ENCODE assay signal across 25 cellular contexts in the genomic region with DNA sequence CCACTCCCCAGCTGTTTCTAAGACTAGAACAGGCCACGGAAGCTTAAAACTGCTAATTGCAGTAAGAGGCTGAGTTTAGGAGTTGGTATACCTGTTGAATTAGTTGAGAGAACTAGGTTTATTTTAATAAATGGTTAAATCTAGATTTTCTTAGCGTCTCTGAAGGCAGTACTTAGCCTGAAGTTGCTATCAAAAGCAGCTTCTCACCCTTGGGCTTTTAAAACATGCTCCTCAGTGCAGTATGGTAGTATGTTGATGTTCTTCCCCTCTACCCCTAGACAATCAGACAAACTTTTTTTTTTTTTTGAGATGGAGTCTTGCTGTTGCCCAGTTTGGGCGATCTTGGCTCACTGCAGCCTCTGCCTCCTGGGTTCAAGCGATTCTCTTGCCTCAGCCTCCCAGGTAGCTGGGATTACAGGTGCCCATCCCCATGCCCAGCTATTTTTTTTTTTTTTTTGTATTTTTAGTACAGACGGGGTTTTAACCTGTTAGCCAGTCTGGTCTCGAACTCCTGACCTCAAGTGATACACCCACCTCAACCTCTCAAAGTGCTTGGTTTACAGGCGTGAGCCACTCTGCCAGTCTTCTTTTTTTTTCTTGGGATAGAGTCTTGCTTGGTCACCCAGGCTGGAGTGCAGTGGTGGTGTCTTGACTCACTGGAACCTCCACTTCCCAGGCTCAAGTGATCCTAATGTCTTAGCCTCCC. TPM values are rescaled to one million over a fixed set of nuclear protein-coding genes. Genes with fewer than 3 reads are reported as not detected.
DNase-seq lines count a peak whose midpoint lies in the region; ATAC-seq and TF ChIP-seq lines count a peak whose summit lies in the region.
"Had no signal": no experiment of that assay in that cellular context is flagged by ENCODE, and none has a peak within 500 bp of the region (broad histone marks: within the 10 kb centered on the region; RNA-seq: fewer than 3 reads in every experiment).

No MANE protein-coding gene starts in this region.

- no peak overlapping the region for H3K4me3 ChIP-seq in neutrophil (ENCODE audit: low read depth in 1 of 2, low read length in 1 of 2)
- H3K4me3 ChIP-seq: body of pancreas, colonic mucosa, upper lobe of right lung had no signal

- no peak for DNase-seq in activated CD4-positive, alpha-beta memory T cell treated with anti-CD3 and anti-CD28 coated beads for 36 hours
- no peak for DNase-seq in activated CD4-positive, alpha-beta memory T cell treated with anti-CD3 and anti-CD28 coated beads, Interleukin-2, amount 10 ng/mL, durations not matched to agents 7 days and 5 days
- DNase-seq in central memory CD8-positive, alpha-beta T cell (ENCODE audit: low spot score in 2 of 2): no peak
- DNase-seq in AG20443 (ENCODE audit: low spot score): no peak
- DNase-seq in NCI-H345 treated with DMSO at 0.1 percent for 48 hours (lab: John Stamatoyannopoulos, UW; ENCODE audit: unreplicated experiment): no peak
- no peak for DNase-seq in NCI-H1436 treated with DMSO at 0.1 percent for 48 hours (lab: John Stamatoyannopoulos, UW)
- DNase-seq: 8988T; activated CD4-positive, alpha-beta T cell treated with anti-CD3 and anti-CD28 coated beads for 48 hours; activated T-cell treated with anti-CD3 and anti-CD28 coated beads, Interleukin-2, amount 50 U/mL, for 4 hours; BE2C; body of pancreas; colonic mucosa; HCEC 1CT; NCI-H146; NCI-H2171; OCI-M1; SHP77; small intestine; stimulated activated CD4-positive, alpha-beta T cell treated with anti-CD3 and anti-CD28 coated beads, Interleukin-4, amount 100 ng/mL, for 1 hour; SW 1271; upper lobe of right lung had no signal

- CTCF ChIA-PET in activated CD4-positive, alpha-beta memory T cell treated with anti-CD3 and anti-CD28 coated beads for 36 hours (lab: Charles Lee): no interaction called here
- CTCF ChIA-PET in activated CD4-positive, alpha-beta memory T cell treated with anti-CD3 and anti-CD28 coated beads, Interleukin-2, amount 10 ng/mL, durations not matched to agents 7 days and 5 days (lab: Charles Lee): interaction anchor here (0.6 kb wide), 1 partner anchor 45 kb away, joined by 4 read pairs; no protein-coding TSS in a partner anchor

- intact Hi-C loops in activated CD4-positive, alpha-beta memory T cell treated with anti-CD3 and anti-CD28 coated beads for 36 hours (cut with micrococcal nuclease): no loop called here

- no peaks in the 10 kb centered on the region for H3K27me3 Mint-ChIP-seq in activated CD4-positive, alpha-beta memory T cell treated with anti-CD3 and anti-CD28 coated beads for 36 hours
- H3K27me3 Mint-ChIP-seq in activated CD4-positive, alpha-beta memory T cell treated with anti-CD3 and anti-CD28 coated beads, Interleukin-2, amount 10 ng/mL, durations not matched to agents 7 days and 5 days: no peaks in the 10 kb centered on the region
- H3K27me3 Mint-ChIP-seq in IgD-negative memory B cell: no peaks in the 10 kb centered on the region
- H3K27me3 Mint-ChIP-seq in central memory CD8-positive, alpha-beta T cell: no peaks in the 10 kb centered on the region

- H3K9me3 Mint-ChIP-seq in activated CD4-positive, alpha-beta memory T cell treated with anti-CD3 and anti-CD28 coated beads for 36 hours: no peaks in the 10 kb centered on the region
- no peaks in the 10 kb centered on the region for H3K9me3 Mint-ChIP-seq in activated CD4-positive, alpha-beta memory T cell treated with anti-CD3 and anti-CD28 coated beads, Interleukin-2, amount 10 ng/mL, durations not matched to agents 7 days and 5 days
- H3K9me3 Mint-ChIP-seq in IgD-negative memory B cell: no peaks in the 10 kb centered on the region
- H3K9me3 Mint-ChIP-seq in central memory CD8-positive, alpha-beta T cell: no peaks in the 10 kb centered on the region
- H3K9me3 Mint-ChIP-seq: activated T-cell treated with anti-CD3 and anti-CD28 coated beads, Interleukin-2, amount 50 U/mL, for 4 hours had no signal

- peak overlapping the region; percentile 22 for H3K27ac ChIP-seq in neutrophil
- H3K27ac ChIP-seq: body of pancreas, colonic mucosa, upper lobe of right lung had no signal

- no peaks in the 10 kb centered on the region for H3K27me3 ChIP-seq in neutrophil
- H3K27me3 ChIP-seq: BE2C, body of pancreas, colonic mucosa, upper lobe of right lung had no signal

- POLR2A ChIA-PET in activated CD4-positive, alpha-beta memory T cell treated with anti-CD3 and anti-CD28 coated beads for 36 hours (lab: Charles Lee): interaction anchor here (0.6 kb wide), 1 partner anchor 183 kb away, joined by 4 read pairs; no protein-coding TSS in a partner anchor
- POLR2A ChIA-PET in activated CD4-positive, alpha-beta memory T cell treated with anti-CD3 and anti-CD28 coated beads, Interleukin-2, amount 10 ng/mL, durations not matched to agents 7 days and 5 days (lab: Charles Lee): interaction anchor here (0.7 to 1.6 kb wide), 3 partner anchors 159 to 229 kb away, joined by 3 read pairs; partner anchors contain the start of gene SUSD6

- no peak overlapping the region for H3K4me3 Mint-ChIP-seq in activated CD4-positive, alpha-beta memory T cell treated with anti-CD3 and anti-CD28 coated beads for 36 hours
- no peak overlapping the region for H3K4me3 Mint-ChIP-seq in activated CD4-positive, alpha-beta memory T cell treated with anti-CD3 and anti-CD28 coated beads, Interleukin-2, amount 10 ng/mL, durations not matched to agents 7 days and 5 days
- H3K4me3 Mint-ChIP-seq in IgD-negative memory B cell: no peak overlapping the region
- H3K4me3 Mint-ChIP-seq in central memory CD8-positive, alpha-beta T cell: peak overlapping the region; percentile 13
- H3K4me3 Mint-ChIP-seq: activated T-cell treated with anti-CD3 and anti-CD28 coated beads, Interleukin-2, amount 50 U/mL, for 4 hours had no signal

- H3K9me3 ChIP-seq in neutrophil: no peaks in the 10 kb centered on the region
- H3K9me3 ChIP-seq: BE2C, body of pancreas, colonic mucosa, upper lobe of right lung had no signal

- H3K4me1 Mint-ChIP-seq in activated CD4-positive, alpha-beta memory T cell treated with anti-CD3 and anti-CD28 coated beads for 36 hours (ENCODE audit: low read depth): peaks cover 83% of the 10 kb centered on the region
- H3K4me1 Mint-ChIP-seq in activated CD4-positive, alpha-beta memory T cell treated with anti-CD3 and anti-CD28 coated beads, Interleukin-2, amount 10 ng/mL, durations not matched to agents 7 days and 5 days: peaks cover 77% of the 10 kb centered on the region
- H3K4me1 Mint-ChIP-seq in IgD-negative memory B cell: peaks cover 26 to 45% (median 34%) of the 10 kb centered on the region in 3 donors
- H3K4me1 Mint-ChIP-seq in central memory CD8-positive, alpha-beta T cell: peaks cover 68% of the 10 kb centered on the region

- H3K27ac Mint-ChIP-seq in activated CD4-positive, alpha-beta memory T cell treated with anti-CD3 and anti-CD28 coated beads for 36 hours: peak overlapping the region; percentile 4
- no peak overlapping the region for H3K27ac Mint-ChIP-seq in activated CD4-positive, alpha-beta memory T cell treated with anti-CD3 and anti-CD28 coated beads, Interleukin-2, amount 10 ng/mL, durations not matched to agents 7 days and 5 days
- peak overlapping the region in 2 of 3 donors; percentile 86 to 100 for H3K27ac Mint-ChIP-seq in IgD-negative memory B cell
- peak overlapping the region; percentile 46 for H3K27ac Mint-ChIP-seq in central memory CD8-positive, alpha-beta T cell (ENCODE audit: low read depth)

- ATAC-seq in central memory CD8-positive, alpha-beta T cell (replicated peaks; ENCODE audit: extremely low read depth, poor library complexity, severe bottlenecking): peak; percentile 25
- ATAC-seq: body of pancreas, left lobe of liver, upper lobe of right lung had no signal

- peaks cover 99% of the 10 kb centered on the region for H3K36me3 ChIP-seq in neutrophil

- no peak for TF ChIP-seq CTCF in neutrophil (IDR thresholded peaks at IDR 0.05)

- peaks cover 85% of the 10 kb centered on the region for H3K36me3 Mint-ChIP-seq in activated CD4-positive, alpha-beta memory T cell treated with anti-CD3 and anti-CD28 coated beads for 36 hours
- peaks cover 95% of the 10 kb centered on the region for H3K36me3 Mint-ChIP-seq in activated CD4-positive, alpha-beta memory T cell treated with anti-CD3 and anti-CD28 coated beads, Interleukin-2, amount 10 ng/mL, durations not matched to agents 7 days and 5 days (ENCODE audit: low read depth)
- peaks cover 8% of the 10 kb centered on the region for H3K36me3 Mint-ChIP-seq in IgD-negative memory B cell
- H3K36me3 Mint-ChIP-seq in central memory CD8-positive, alpha-beta T cell (ENCODE audit: insufficient read depth): peaks cover 91% of the 10 kb centered on the region

- peaks cover 3 to 11% of the 10 kb centered on the region in 2 experiments for H3K4me1 ChIP-seq in neutrophil (ENCODE audit: control insufficient read depth in 1 of 2, insufficient read depth in 1 of 2, low read depth in 1 of 2, low read length in 1 of 2)
- H3K4me1 ChIP-seq: BE2C had no signal

RNA-seq across cellular contexts. Expression of gene SRSF5, which starts 6.8 kb away (rescaled TPM):
- 100 to 1,000 TPM; 289 to 303 TPM for total RNA-seq in activated CD4-positive, alpha-beta memory T cell treated with anti-CD3 and anti-CD28 coated beads for 36 hours
- 100 to 1,000 TPM; 368 to 376 TPM for total RNA-seq in activated CD4-positive, alpha-beta memory T cell treated with anti-CD3 and anti-CD28 coated beads, Interleukin-2, amount 10 ng/mL, durations not matched to agents 7 days and 5 days
- polyA plus RNA-seq in IgD-negative memory B cell: 1,200 TPM

RNA-seq across cellular contexts. Expression of gene SLC10A1, which starts 23.3 kb away (rescaled TPM):
- total RNA-seq in activated CD4-positive, alpha-beta memory T cell treated with anti-CD3 and anti-CD28 coated beads for 36 hours: not detected
- total RNA-seq in activated CD4-positive, alpha-beta memory T cell treated with anti-CD3 and anti-CD28 coated beads, Interleukin-2, amount 10 ng/mL, durations not matched to agents 7 days and 5 days: not detected
- polyA plus RNA-seq in IgD-negative memory B cell: not detected
- total RNA-seq: activated T-cell treated with anti-CD3 and anti-CD28 coated beads, Interleukin-2, amount 50 U/mL, for 4 hours; body of pancreas; colonic mucosa; MCF 10A; upper lobe of right lung had no signal
